In genomic region chr6:65113581-65113980, GRCh38 we compare ENCODE assay signal across 1 cellular context.
TF ChIP-seq lines count a peak whose summit lies in the region.

No MANE protein-coding gene starts in this region.

TF ChIP-seq in IMR-90, 13 proteins besides CTCF, POLR2A, EP300 and RAD21:
- TF ChIP-seq ELK1 (IDR thresholded peaks at IDR 0.05; ENCODE audit: borderline replicate concordance, low read depth, low read length) (no peak), SMC3 (IDR thresholded peaks at IDR 0.05; ENCODE audit: low read depth, low read length) (no peak)
